ENCODE assay signal across 27 cellular contexts in the genomic region with DNA sequence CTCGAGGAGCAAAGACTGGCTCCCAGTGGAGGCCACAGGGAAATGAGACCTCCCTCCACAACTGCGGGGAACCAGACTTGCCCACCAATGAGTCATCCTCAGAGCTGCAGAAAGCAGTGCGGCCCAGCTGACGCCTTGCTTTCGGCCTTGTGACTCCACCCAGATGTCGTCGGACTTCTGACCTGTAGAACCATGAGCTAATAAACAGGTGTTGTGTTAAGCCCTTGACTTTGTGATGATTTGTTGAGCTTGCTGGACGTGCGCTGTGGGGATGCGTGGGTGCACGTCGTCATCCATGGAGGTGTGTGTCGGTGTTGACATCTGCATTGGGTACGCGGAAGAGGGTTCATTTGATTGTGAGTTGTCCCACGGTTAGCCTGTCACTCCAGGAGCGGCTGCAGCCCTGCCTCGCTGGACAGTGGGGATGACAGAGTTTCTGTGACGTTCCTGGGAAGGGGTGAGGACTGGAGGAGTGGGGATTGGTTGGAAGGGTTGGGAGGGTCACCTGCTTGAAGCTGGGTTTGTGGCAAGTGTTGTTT.
A peak's percentile ranks its signal among the peaks of the same experiment; 100 is the strongest.
DNase-seq lines count a peak whose midpoint lies in the region; ATAC-seq and TF ChIP-seq lines count a peak whose summit lies in the region.
"Had no signal": no experiment of that assay in that cellular context is flagged by ENCODE, and none has a peak within 500 bp of the region (broad histone marks: within the 10 kb centered on the region; RNA-seq: fewer than 3 reads in every experiment).

No MANE protein-coding gene starts in this region.

- H3K9me3 ChIP-seq in Peyer's patch (no peaks in the 10 kb centered on the region), PC-3 (ENCODE audit: low read length) (no peaks in the 10 kb centered on the region)
- H3K9me3 ChIP-seq: left lung, sigmoid colon, SK-N-SH, stomach, tibial artery had no signal

- H2BK5ac ChIP-seq in mesendoderm (ENCODE audit: low read length) = no peak overlapping the region

- H3K79me1 ChIP-seq in mesendoderm (ENCODE audit: low read length) = no peaks in the 10 kb centered on the region

- no peaks in the 10 kb centered on the region for H3K4me1 Mint-ChIP-seq in MCF 10A (ENCODE audit: insufficient read depth, unreplicated experiment)
- H3K4me1 Mint-ChIP-seq: activated CD4-positive, alpha-beta T cell treated with anti-CD3 and anti-CD28 coated beads, Interleukin-2, amount 10 ng/mL, durations not matched to agents 24 days and 14 days; activated naive CD4-positive, alpha-beta T cell treated with anti-CD3 and anti-CD28 coated beads, Interleukin-2, amount 50 U/mL, for 24 hours; natural killer cell had no signal

- H3K9me2 ChIP-seq in PC-3 (replicated peaks; ENCODE audit: low read length) = no peaks in the 10 kb centered on the region
- H3K9me2 ChIP-seq: SK-N-SH had no signal

- H3K27me3 ChIP-seq in mesendoderm (ENCODE audit: insufficient read depth, low read length, poor library complexity) = no peaks in the 10 kb centered on the region
- H3K27me3 ChIP-seq in Peyer's patch = no peaks in the 10 kb centered on the region
- H3K27me3 ChIP-seq in PC-3 (ENCODE audit: low read length) = no peaks in the 10 kb centered on the region
- H3K27me3 ChIP-seq: left lung, sigmoid colon, stomach, tibial artery had no signal

- DNase-seq in activated CD8-positive, alpha-beta memory T cell treated with anti-CD3 and anti-CD28 coated beads for 24 hours = peak; percentile 15
- no peak for DNase-seq in activated CD8-positive, alpha-beta memory T cell treated with anti-CD3 and anti-CD28 coated beads, Interleukin-2, amount 50 U/mL, for 48 hours
- DNase-seq in choroid plexus epithelial cell (ENCODE audit: low read depth) (peak; percentile 32), mesendoderm (peak; percentile 37), Peyer's patch (no peak), PC-3 (no peak), CD1c-positive myeloid dendritic cell (ENCODE audit: extremely low spot score) (no peak), MCF 10A (ENCODE audit: unreplicated experiment) (no peak)
- DNase-seq: 8988T; activated CD4-positive, alpha-beta T cell treated with anti-CD3 and anti-CD28 coated beads, Interleukin-2, amount 10 ng/mL, durations not matched to agents 24 days and 14 days; DMS153; foreskin keratinocyte; HFFc6; KG1; left lung; natural killer cell; RPMI8226; sigmoid colon; SK-N-SH; stomach; tibial artery had no signal

- no peak overlapping the region for H2AFZ ChIP-seq in PC-3 (ENCODE audit: low read length)
- H2AFZ ChIP-seq: parathyroid adenoma had no signal

- H3K4me2 ChIP-seq in mesendoderm (ENCODE audit: low read length) = no peak overlapping the region
- no peak overlapping the region for H3K4me2 ChIP-seq in PC-3 (ENCODE audit: low read length)
- H3K4me2 ChIP-seq: SK-N-SH had no signal

- H3K23ac ChIP-seq in mesendoderm (ENCODE audit: low read length) = no peak overlapping the region

- H3K4ac ChIP-seq in mesendoderm (ENCODE audit: low read depth, low read length) = no peak overlapping the region

- H3K4me3 Mint-ChIP-seq in MCF 10A (ENCODE audit: unreplicated experiment) = no peak overlapping the region
- H3K4me3 Mint-ChIP-seq: activated CD4-positive, alpha-beta T cell treated with anti-CD3 and anti-CD28 coated beads, Interleukin-2, amount 10 ng/mL, durations not matched to agents 24 days and 14 days; activated naive CD4-positive, alpha-beta T cell treated with anti-CD3 and anti-CD28 coated beads, Interleukin-2, amount 50 U/mL, for 24 hours; activated T-helper 1 cell treated with anti-CD3 and anti-CD28 coated beads, Interleukin-12 subunit alpha, Interleukin-12 subunit beta, Interleukin-2, Interleukin-4 antibody, amounts not matched to agents 30 ng/mL and 10 ng/mL and 1 ng/mL, durations not matched to agents 14 hours and 24 hours and 36 hours; HFFc6; mesothelial cell of epicardium; natural killer cell had no signal

- H3K36me3 ChIP-seq in mesendoderm (ENCODE audit: control insufficient read depth, insufficient read depth, low read length) = no peaks in the 10 kb centered on the region
- no peaks in the 10 kb centered on the region for H3K36me3 ChIP-seq in Peyer's patch
- no peaks in the 10 kb centered on the region for H3K36me3 ChIP-seq in PC-3 (ENCODE audit: low read depth, low read length)
- H3K36me3 ChIP-seq: left lung, sigmoid colon, stomach, tibial artery had no signal

- no peak overlapping the region for H2BK15ac ChIP-seq in mesendoderm (replicated peaks; ENCODE audit: low read depth)

- H3K79me2 ChIP-seq in mesendoderm (ENCODE audit: control insufficient read depth, insufficient read depth, low read length) (no peaks in the 10 kb centered on the region), PC-3 (ENCODE audit: low read length) (no peaks in the 10 kb centered on the region)
- H3K79me2 ChIP-seq: parathyroid adenoma had no signal

- TF ChIP-seq CTCF in choroid plexus epithelial cell (conservative IDR thresholded peaks at IDR 0.05; ENCODE audit: low read depth, low read length) (no peak), Peyer's patch (IDR thresholded peaks at IDR 0.05) (no peak), PC-3 (conservative IDR thresholded peaks at IDR 0.05; ENCODE audit: low read depth, low read length) (no peak), MCF 10A (IDR thresholded peaks at IDR 0.05; ENCODE audit: unreplicated experiment) (no peak)

- CTCF ChIA-PET in PC-3 (lab: Charles Lee) (interaction anchor here (0.6 kb wide), 3 partner anchors 225 to 862 kb away, joined by 3 to 4 read pairs (median 3); no protein-coding TSS in a partner anchor), MCF 10A (lab: Yijun Ruan, JAX) (interaction anchor here (0.6 to 5.0 kb wide), 11 partner anchors 11 to 561 kb away, joined by 3 to 33 read pairs (median 6); no protein-coding TSS in a partner anchor)

- H3K36me3 Mint-ChIP-seq in MCF 10A (ENCODE audit: insufficient read depth, unreplicated experiment) = no peaks in the 10 kb centered on the region
- H3K36me3 Mint-ChIP-seq: activated naive CD4-positive, alpha-beta T cell treated with anti-CD3 and anti-CD28 coated beads, Interleukin-2, amount 50 U/mL, for 24 hours; mesothelial cell of epicardium; natural killer cell had no signal

- H4K8ac ChIP-seq in mesendoderm (ENCODE audit: low read depth, low read length) = no peak overlapping the region

- H3K9ac ChIP-seq in mesendoderm (ENCODE audit: low read length) (no peak overlapping the region), PC-3 (ENCODE audit: low read length) (no peak overlapping the region)
- H3K9ac ChIP-seq: parathyroid adenoma, SK-N-SH had no signal

- BruUV-seq in PC-3 (replicated peaks; lab: Mats Ljungman, UMichigan) = no TSS peak
- no TSS peak for BruUV-seq in MCF 10A (replicated peaks; lab: Mats Ljungman, UMichigan)

- H2BK120ac ChIP-seq in mesendoderm (ENCODE audit: low read depth, low read length) = no peak overlapping the region

- no CpG with 5 or more reads among the region's 19 CpGs for WGBS in mesendoderm (ENCODE audit: extremely low coverage, insufficient coverage, low lambda C conversion rate)

- H2AK5ac ChIP-seq in mesendoderm (ENCODE audit: low read length) = peak overlapping the region; percentile 17

- POLR2A ChIA-PET in PC-3 (lab: Charles Lee; ENCODE audit: unreplicated experiment) = no interaction called here
- POLR2A ChIA-PET in MCF 10A (lab: Yijun Ruan, JAX) = interaction anchor here (1.2 kb wide), 1 partner anchor 547 kb away, joined by 4 read pairs; no protein-coding TSS in a partner anchor

- ATAC-seq in PC-3 = no peak
- ATAC-seq: foreskin keratinocyte, left lung, natural killer cell had no signal

- no peak for TF ChIP-seq POLR2A in Peyer's patch (IDR thresholded peaks at IDR 0.05)

- H3K4me3 ChIP-seq in choroid plexus epithelial cell (ENCODE audit: low read depth, low read length) = no peak overlapping the region
- no peak overlapping the region for H3K4me3 ChIP-seq in mesendoderm (ENCODE audit: low read length)
- no peak overlapping the region for H3K4me3 ChIP-seq in Peyer's patch
- H3K4me3 ChIP-seq in PC-3 (ENCODE audit: low read length) = no peak overlapping the region
- H3K4me3 ChIP-seq: left lung, sigmoid colon, stomach, tibial artery had no signal

- no peaks in the 10 kb centered on the region for H3F3A ChIP-seq in PC-3 (ENCODE audit: low read length, unreplicated experiment)

- H4K5ac ChIP-seq in mesendoderm (ENCODE audit: low read length) = no peak overlapping the region

- no peak overlapping the region for H3K18ac ChIP-seq in mesendoderm (ENCODE audit: low read length)

- H3K4me1 ChIP-seq in mesendoderm (ENCODE audit: control insufficient read depth, low read depth, low read length) (no peaks in the 10 kb centered on the region), Peyer's patch (no peaks in the 10 kb centered on the region), PC-3 (ENCODE audit: insufficient read depth, low read length) (no peaks in the 10 kb centered on the region)
- H3K4me1 ChIP-seq: foreskin keratinocyte, left lung, parathyroid adenoma, sigmoid colon, tibial artery had no signal

- H3K27ac Mint-ChIP-seq in MCF 10A (ENCODE audit: low read depth, unreplicated experiment) = no peak overlapping the region
- H3K27ac Mint-ChIP-seq: activated CD4-positive, alpha-beta T cell treated with anti-CD3 and anti-CD28 coated beads, Interleukin-2, amount 10 ng/mL, durations not matched to agents 24 days and 14 days; activated naive CD4-positive, alpha-beta T cell treated with anti-CD3 and anti-CD28 coated beads, Interleukin-2, amount 50 U/mL, for 24 hours; activated T-helper 1 cell treated with anti-CD3 and anti-CD28 coated beads, Interleukin-12 subunit alpha, Interleukin-12 subunit beta, Interleukin-2, Interleukin-4 antibody, amounts not matched to agents 30 ng/mL and 10 ng/mL and 1 ng/mL, durations not matched to agents 14 hours and 24 hours and 36 hours; HFFc6; mesothelial cell of epicardium; natural killer cell had no signal

- H3K9me3 Mint-ChIP-seq in MCF 10A (ENCODE audit: unreplicated experiment) = no peaks in the 10 kb centered on the region
- H3K9me3 Mint-ChIP-seq: activated CD4-positive, alpha-beta T cell treated with anti-CD3 and anti-CD28 coated beads, Interleukin-2, amount 10 ng/mL, durations not matched to agents 24 days and 14 days; activated naive CD4-positive, alpha-beta T cell treated with anti-CD3 and anti-CD28 coated beads, Interleukin-2, amount 50 U/mL, for 24 hours; activated T-helper 1 cell treated with anti-CD3 and anti-CD28 coated beads, Interleukin-12 subunit alpha, Interleukin-12 subunit beta, Interleukin-2, Interleukin-4 antibody, amounts not matched to agents 30 ng/mL and 10 ng/mL and 1 ng/mL, durations not matched to agents 14 hours and 24 hours and 36 hours; HFFc6; mesothelial cell of epicardium; natural killer cell had no signal

- H3K56ac ChIP-seq in mesendoderm (ENCODE audit: low read length) = no peak overlapping the region

- no peaks in the 10 kb centered on the region for H3K27me3 Mint-ChIP-seq in MCF 10A (ENCODE audit: insufficient read depth, unreplicated experiment)
- H3K27me3 Mint-ChIP-seq: activated CD4-positive, alpha-beta T cell treated with anti-CD3 and anti-CD28 coated beads, Interleukin-2, amount 10 ng/mL, durations not matched to agents 24 days and 14 days had no signal

- H3K27ac ChIP-seq in mesendoderm (ENCODE audit: low read depth, low read length) (no peak overlapping the region), Peyer's patch (no peak overlapping the region), PC-3 (ENCODE audit: low read length) (no peak overlapping the region)
- H3K27ac ChIP-seq: epithelial cell of prostate, foreskin keratinocyte, left lung, parathyroid adenoma, sigmoid colon, stomach, tibial artery, VCaP had no signal

- no peaks in the 10 kb centered on the region for H4K20me1 ChIP-seq in PC-3 (ENCODE audit: low read length)

- intact Hi-C loops in PC-3 (cut with micrococcal nuclease) (loop anchor here (5.0 kb wide), 1 partner anchor 154 kb away; a partner anchor contains a TSS), MCF 10A (cut with micrococcal nuclease) (loop anchor here (2.0 to 5.0 kb wide), 3 partner anchors 154 to 1129 kb away; a partner anchor contains a TSS)

Comparison
In these comparisons a context has a peak if more than half of its experiments do, and no peak if none do; other contexts are left out.
1. DNase-seq: peak in activated CD8-positive, alpha-beta memory T cell treated with anti-CD3 and anti-CD28 coated beads for 24 hours (single experiment), choroid plexus epithelial cell (single experiment) and mesendoderm (single experiment); none in activated CD8-positive, alpha-beta memory T cell treated with anti-CD3 and anti-CD28 coated beads, Interleukin-2, amount 50 U/mL, for 48 hours (single experiment), Peyer's patch (0 of 3), PC-3 (single experiment), CD1c-positive myeloid dendritic cell (single experiment) and MCF 10A (single experiment).